ENCODE assay signal across 8 cellular contexts in genomic region chr17:9576521-9577401, GRCh38. TPM values are rescaled to one million over a fixed set of nuclear protein-coding genes. Genes with fewer than 3 reads are reported as not detected.
A peak's percentile ranks its signal among the peaks of the same experiment; 100 is the strongest.
DNase-seq lines count a peak whose midpoint lies in the region; ATAC-seq and TF ChIP-seq lines count a peak whose summit lies in the region.

A gene with protein sequence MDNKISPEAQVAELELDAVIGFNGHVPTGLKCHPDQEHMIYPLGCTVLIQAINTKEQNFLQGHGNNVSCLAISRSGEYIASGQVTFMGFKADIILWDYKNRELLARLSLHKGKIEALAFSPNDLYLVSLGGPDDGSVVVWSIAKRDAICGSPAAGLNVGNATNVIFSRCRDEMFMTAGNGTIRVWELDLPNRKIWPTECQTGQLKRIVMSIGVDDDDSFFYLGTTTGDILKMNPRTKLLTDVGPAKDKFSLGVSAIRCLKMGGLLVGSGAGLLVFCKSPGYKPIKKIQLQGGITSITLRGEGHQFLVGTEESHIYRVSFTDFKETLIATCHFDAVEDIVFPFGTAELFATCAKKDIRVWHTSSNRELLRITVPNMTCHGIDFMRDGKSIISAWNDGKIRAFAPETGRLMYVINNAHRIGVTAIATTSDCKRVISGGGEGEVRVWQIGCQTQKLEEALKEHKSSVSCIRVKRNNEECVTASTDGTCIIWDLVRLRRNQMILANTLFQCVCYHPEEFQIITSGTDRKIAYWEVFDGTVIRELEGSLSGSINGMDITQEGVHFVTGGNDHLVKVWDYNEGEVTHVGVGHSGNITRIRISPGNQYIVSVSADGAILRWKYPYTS (plus strand): TSS chr17:9576642. CDS start chr17:9576696, 54 bp downstream.

- H3K27me3 ChIP-seq in right lobe of liver = no peaks in the 10 kb centered on the region

- peak within 1 kb of the TSS in 1 of 3 donors; percentile 27 for H3K27ac ChIP-seq in right lobe of liver

- peak; percentile 78 to 86 (median 84) for ATAC-seq in right lobe of liver

- TF ChIP-seq POLR2A in right lobe of liver (IDR thresholded peaks at IDR 0.05) = no peak

- DNase-seq in Caki2 (ENCODE audit: low read depth) (peak; percentile 52), HCEC 1CT (peak; percentile 68), NCI-H524 (lab: John Stamatoyannopoulos, UW) (peak; percentile 37 to 70), dermis microvascular lymphatic vessel endothelial cell (ENCODE audit: low read depth in 2 of 2) (peak; percentile 25 to 68), right lobe of liver (peak; percentile 82 to 88 (median 85)), NCI-H2107 (lab: John Stamatoyannopoulos, UW) (no peak)
- DNase-seq in activated CD4-positive, alpha-beta T cell treated with anti-CD3 and anti-CD28 coated beads, Interleukin-2, amount 50 U/mL, for 48 hours = peak; percentile 78 to 83
- peak; percentile 79 for DNase-seq in stimulated activated CD4-positive, alpha-beta T cell treated with anti-CD3 and anti-CD28 coated beads, Interleukin-4, amount 100 ng/mL, for 1 hour

- TF ChIP-seq CTCF in right lobe of liver (IDR thresholded peaks at IDR 0.05) = peak; percentile 50 to 70 (median 68)

- intact Hi-C loops in right lobe of liver (cut with DNase I) = loop anchor here in 1 of 2 donors (10.0 kb wide), 1 partner anchor 98 kb away; no protein-coding TSS in a partner anchor

- no peaks in the 10 kb centered on the region for H3K36me3 ChIP-seq in right lobe of liver

- peak within 1 kb of the TSS; percentile 75 to 93 (median 82) for H3K4me3 ChIP-seq in right lobe of liver

- WGBS in right lobe of liver (ENCODE audit: insufficient coverage, low coverage, low lambda C conversion rate, missing lambda C conversion rate) = 7% methylated on average over 30 of the region's 40 CpGs

- in situ Hi-C loops in Caki2 (cut with HindIII; ENCODE audit: low pct_unique_long_range_greater_than_20kb, low sequenced_read_pairs) = no loop called here

- H3K4me1 ChIP-seq in right lobe of liver = peaks cover 0 to 17% (median 5%) of the 10 kb centered on the region in 4 donors

- H3K9me3 ChIP-seq in right lobe of liver = no peaks in the 10 kb centered on the region

RNA-seq across cellular contexts. Expression of the gene that starts here (rescaled TPM):
- total RNA-seq in Caki2 (2014; rRNA removed; shearing (Covaris generic); ENCODE audit: low replicate concordance) = 0.72 TPM in 1 of 2 replicates, not detected in the other
- not detected in 2 replicates for total RNA-seq in dermis microvascular lymphatic vessel endothelial cell
- total RNA-seq in right lobe of liver = not detected

Comparison
In these comparisons a context has a peak if more than half of its experiments do, and no peak if none do; other contexts are left out.
1. Peak in DNase-seq in Caki2; RNA of the gene not detected or under 1 TPM.
2. Peak in DNase-seq in dermis microvascular lymphatic vessel endothelial cell; RNA of the gene not detected or under 1 TPM.
3. Peak in DNase-seq, ATAC-seq and H3K4me3 ChIP-seq in right lobe of liver; RNA of the gene not detected or under 1 TPM.